10 cellular contexts compared by ENCODE assay signal in genomic region chr1:209150114-209150513, GRCh38.
DNase-seq lines count a peak whose midpoint lies in the region; ATAC-seq and TF ChIP-seq lines count a peak whose summit lies in the region.
"Had no signal": no experiment of that assay in that cellular context is flagged by ENCODE, and none has a peak within 500 bp of the region (broad histone marks: within the 10 kb centered on the region; RNA-seq: fewer than 3 reads in every experiment).

No MANE protein-coding gene starts in this region.

- H3K36me3 Mint-ChIP-seq in activated CD8-positive, alpha-beta T cell treated with anti-CD3 and anti-CD28 coated beads for 36 hours (ENCODE audit: low read depth) = no peaks in the 10 kb centered on the region

- H3K27me3 Mint-ChIP-seq in activated CD8-positive, alpha-beta T cell treated with anti-CD3 and anti-CD28 coated beads for 36 hours = no peaks in the 10 kb centered on the region

- DNase-seq in COLO829 (ENCODE audit: low spot score) (peak; percentile 28), iris pigment epithelial cell (ENCODE audit: low read depth) (peak; percentile 42), middle frontal gyrus (ENCODE audit: extremely low spot score, low spot score) (no peak), cerebellar cortex (ENCODE audit: low spot score) (no peak), NCI-H748 (lab: John Stamatoyannopoulos, UW; ENCODE audit: unreplicated experiment) (no peak), NCI-H69 (lab: John Stamatoyannopoulos, UW) (no peak)
- peak; percentile 56 for DNase-seq in Jurkat, Clone E6-1 (ENCODE audit: low read depth, low spot score)
- DNase-seq in activated CD8-positive, alpha-beta T cell treated with anti-CD3 and anti-CD28 coated beads for 36 hours = peak; percentile 8
- DNase-seq: DMS79 had no signal

- intact Hi-C loops in activated CD8-positive, alpha-beta T cell treated with anti-CD3 and anti-CD28 coated beads for 36 hours (cut with micrococcal nuclease) = no loop called here

- no peak for TF ChIP-seq CTCF in activated CD8-positive, alpha-beta T cell treated with anti-CD3 and anti-CD28 coated beads for 36 hours (IDR thresholded peaks at IDR 0.05)

- H3K9me3 Mint-ChIP-seq in activated CD8-positive, alpha-beta T cell treated with anti-CD3 and anti-CD28 coated beads for 36 hours = no peaks in the 10 kb centered on the region

- CTCF ChIA-PET in activated CD8-positive, alpha-beta T cell treated with anti-CD3 and anti-CD28 coated beads for 36 hours (lab: Charles Lee) = no interaction called here

- POLR2A ChIA-PET in activated CD8-positive, alpha-beta T cell treated with anti-CD3 and anti-CD28 coated beads for 36 hours (lab: Charles Lee) = no interaction called here

- H3K4me3 ChIP-seq in Jurkat, Clone E6-1 (ENCODE audit: low read length) = no peak overlapping the region

- no peak overlapping the region for H3K4me3 Mint-ChIP-seq in activated CD8-positive, alpha-beta T cell treated with anti-CD3 and anti-CD28 coated beads for 36 hours

- H3K27ac Mint-ChIP-seq in activated CD8-positive, alpha-beta T cell treated with anti-CD3 and anti-CD28 coated beads for 36 hours = no peak overlapping the region

- ATAC-seq in activated CD8-positive, alpha-beta T cell treated with anti-CD3 and anti-CD28 coated beads for 36 hours = no peak
- ATAC-seq: Panc1 had no signal

- no peaks in the 10 kb centered on the region for H3K4me1 Mint-ChIP-seq in activated CD8-positive, alpha-beta T cell treated with anti-CD3 and anti-CD28 coated beads for 36 hours (ENCODE audit: low read depth)

Comparison
In these comparisons a context has a peak if more than half of its experiments do, and no peak if none do; other contexts are left out.
1. DNase-seq: peak in COLO829 (single experiment), Jurkat, Clone E6-1 (single experiment), activated CD8-positive, alpha-beta T cell treated with anti-CD3 and anti-CD28 coated beads for 36 hours (single experiment) and iris pigment epithelial cell (single experiment); none in middle frontal gyrus (single experiment), cerebellar cortex (single experiment), NCI-H748 (single experiment) and NCI-H69 (single experiment).